In genomic region chr10:95290801-95291633, GRCh38 we compare ENCODE assay signal across 8 cellular contexts. TPM values are rescaled to one million over a fixed set of nuclear protein-coding genes. Genes with fewer than 3 reads are reported as not detected.
DNase-seq lines count a peak whose midpoint lies in the region; ATAC-seq and TF ChIP-seq lines count a peak whose summit lies in the region.

Gene PDLIM1 (minus strand): TSS chr10:95291003. CDS start chr10:95290915, 88 bp downstream.

- intact Hi-C loops in Right ventricle myocardium inferior (cut with DNase I) = loop anchor here (2.0 to 5.0 kb wide), 2 partner anchors 44 to 71 kb away; no protein-coding TSS in a partner anchor

- TF ChIP-seq CTCF in parathyroid adenoma (IDR thresholded peaks at IDR 0.05) = peak; percentile 30

- peaks cover 11% of the 10 kb centered on the region for H3K4me1 ChIP-seq in parathyroid adenoma

- H3K36me3 ChIP-seq in parathyroid adenoma (ENCODE audit: control insufficient read depth, insufficient read depth, low read length) = no peaks in the 10 kb centered on the region

- H3K4me2 ChIP-seq in parathyroid adenoma (ENCODE audit: low read length) = peak within 1 kb of the TSS; percentile 81

- DNase-seq in CD1c-positive myeloid dendritic cell (ENCODE audit: extremely low spot score) (peak; percentile 44), NOMO-1 (lab: John Stamatoyannopoulos, UW; ENCODE audit: unreplicated experiment in 2 of 2) (peak; percentile 68 to 70), Right ventricle myocardium inferior (ENCODE audit: missing footprints) (peak; percentile 89), pons (ENCODE audit: low spot score) (no peak)
- peak; percentile 66 for DNase-seq in activated effector memory CD4-positive, alpha-beta T cell treated with anti-CD3 and anti-CD28 coated beads, Interleukin-2, amount 50 U/mL, for 16 hours

- H3K27ac ChIP-seq in parathyroid adenoma = peak within 1 kb of the TSS; percentile 80

- no peaks in the 10 kb centered on the region for H3K9me3 ChIP-seq in parathyroid adenoma (ENCODE audit: control insufficient read depth, low read length)

- H3K79me2 ChIP-seq in parathyroid adenoma = peaks cover 23% of the 10 kb centered on the region

- peak within 1 kb of the TSS; percentile 90 for H3K9ac ChIP-seq in parathyroid adenoma

- peak within 1 kb of the TSS; percentile 94 for H3K4me3 ChIP-seq in parathyroid adenoma (ENCODE audit: low read depth, low read length)

- ATAC-seq in GM19025 (IDR thresholded peaks at IDR 0.05; ENCODE audit: low read depth, unreplicated experiment) (peak; percentile 45), HG03103 (IDR thresholded peaks at IDR 0.05; ENCODE audit: low read depth, unreplicated experiment) (peak; percentile 34), Right ventricle myocardium inferior (peak; percentile 89)

- no peaks in the 10 kb centered on the region for H3K27me3 ChIP-seq in parathyroid adenoma (ENCODE audit: control insufficient read depth, insufficient read depth, low read length)

- peak within 1 kb of the TSS; percentile 94 for H2AFZ ChIP-seq in parathyroid adenoma

RNA-seq across cellular contexts. Expression of gene PDLIM1, which starts in this region (rescaled TPM):
- 273 TPM for total RNA-seq in Right ventricle myocardium inferior

Comparison
In these comparisons a context has a peak if more than half of its experiments do, and no peak if none do; other contexts are left out.
1. ATAC-seq: peak in every context shown above with its lines; median percentile 89 in Right ventricle myocardium inferior; 45 in GM19025; 34 in HG03103.